ENCODE assay signal across 34 cellular contexts in the genomic region with DNA sequence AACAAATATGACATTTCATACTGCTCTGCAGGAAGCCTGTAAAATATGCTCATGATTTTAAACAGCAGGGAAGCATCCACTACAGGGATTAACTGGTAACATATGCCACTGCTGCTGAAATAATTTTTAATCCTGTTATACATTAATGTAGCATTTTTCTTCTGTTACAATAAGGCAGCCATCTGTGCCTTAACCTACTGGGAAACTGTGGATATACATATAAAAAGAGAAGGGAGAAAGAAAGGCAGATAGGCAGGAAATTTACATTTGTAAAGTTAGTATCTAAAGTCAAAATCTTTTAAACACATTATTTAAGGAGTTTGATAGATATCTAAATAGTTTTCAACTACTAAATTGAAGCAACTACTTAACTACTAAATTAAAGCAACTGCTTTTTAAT.
"Had no signal": no experiment of that assay in that cellular context is flagged by ENCODE, and none has a peak within 500 bp of the region (broad histone marks: within the 10 kb centered on the region; RNA-seq: fewer than 3 reads in every experiment).

No MANE protein-coding gene starts in this region.

- H3K27me3 ChIP-seq: brain microvascular endothelial cell had no signal

- DNase-seq: activated B cell treated with CpG ODN at 0.5 μM for 24 hours; activated CD4-positive, alpha-beta memory T cell treated with anti-CD3 and anti-CD28 coated beads, Interleukin-2, amount 10 ng/mL, durations not matched to agents 7 days and 5 days; activated CD4-positive, alpha-beta T cell treated with anti-CD3 and anti-CD28 coated beads for 4 hours; activated CD4-positive, alpha-beta T cell treated with anti-CD3 and anti-CD28 coated beads, Interleukin-2, amount 50 U/mL, for 1 hour; activated CD4-positive, CD25-positive, alpha-beta regulatory T cell treated with anti-CD3 and anti-CD28 coated beads, Interleukin-2, amount 50 U/mL, for 72 hours; activated effector memory CD4-positive, alpha-beta T cell treated with anti-CD3 and anti-CD28 coated beads, Interleukin-2, amount 50 U/mL, for 16 hours; activated naive CD4-positive, alpha-beta T cell; activated naive CD4-positive, alpha-beta T cell treated with anti-CD3 and anti-CD28 coated beads, Interleukin-2, amount 50 U/mL, for 16 hours; activated naive CD8-positive, alpha-beta T cell treated with anti-CD3 and anti-CD28 coated beads for 36 hours; activated T-cell treated with anti-CD3 and anti-CD28 coated beads, Interleukin-2, amount 50 U/mL, for 1 hour; activated T-cell treated with anti-CD3 and anti-CD28 coated beads, Interleukin-2, amount 50 U/mL, for 72 hours; amniotic stem cell; aorta; brain microvascular endothelial cell; NCI-H1092 treated with DMSO at 0.1 percent for 48 hours; NCI-H146; NCI-H187; NCI-H2029 treated with DMSO at 0.1 percent for 48 hours; NCI-H2107; NCI-H2171; NCI-H510A; NCI-H69; NK-92 treated with Interleukin-12 subunit alpha and Interleukin-12 subunit beta, amount 100 ng/mL, for 24 hours; PC-9; Right ventricle myocardium superior; SW 1271; T-helper 1 cell; T-helper 2 cell; T-helper 9 cell had no signal

- H3K4me3 ChIP-seq: PC-9 had no signal

- H3K27ac ChIP-seq: brain microvascular endothelial cell, KMS-11, PC-9, RWPE1, VCaP had no signal

- H3K36me3 ChIP-seq: brain microvascular endothelial cell had no signal

- H3K4me3 Mint-ChIP-seq: activated B cell treated with CpG ODN at 0.5 μM for 24 hours; activated CD4-positive, alpha-beta memory T cell treated with anti-CD3 and anti-CD28 coated beads, Interleukin-2, amount 10 ng/mL, durations not matched to agents 7 days and 5 days; activated naive CD8-positive, alpha-beta T cell treated with anti-CD3 and anti-CD28 coated beads for 36 hours; activated T-cell treated with anti-CD3 and anti-CD28 coated beads, Interleukin-2, amount 50 U/mL, for 72 hours; activated T-helper 17 cell treated with anti-CD3 and anti-CD28 coated beads, Interleukin-2, amount 50 U/mL, for 72 hours had no signal

- H3K9ac ChIP-seq: KMS-11 had no signal

- H3K27ac Mint-ChIP-seq: activated B cell treated with CpG ODN at 0.5 μM for 24 hours; activated CD4-positive, alpha-beta memory T cell treated with anti-CD3 and anti-CD28 coated beads, Interleukin-2, amount 10 ng/mL, durations not matched to agents 7 days and 5 days; activated naive CD8-positive, alpha-beta T cell treated with anti-CD3 and anti-CD28 coated beads for 36 hours; activated T-cell treated with anti-CD3 and anti-CD28 coated beads, Interleukin-2, amount 50 U/mL, for 72 hours; activated T-helper 17 cell treated with anti-CD3 and anti-CD28 coated beads, Interleukin-2, amount 50 U/mL, for 72 hours had no signal

- H3K4me1 Mint-ChIP-seq: activated B cell treated with CpG ODN at 0.5 μM for 24 hours; activated CD4-positive, alpha-beta memory T cell treated with anti-CD3 and anti-CD28 coated beads, Interleukin-2, amount 10 ng/mL, durations not matched to agents 7 days and 5 days; activated naive CD8-positive, alpha-beta T cell treated with anti-CD3 and anti-CD28 coated beads for 36 hours; activated T-helper 17 cell treated with anti-CD3 and anti-CD28 coated beads, Interleukin-2, amount 50 U/mL, for 72 hours had no signal

- H3K27me3 Mint-ChIP-seq: activated B cell treated with CpG ODN at 0.5 μM for 24 hours; activated CD4-positive, alpha-beta memory T cell treated with anti-CD3 and anti-CD28 coated beads, Interleukin-2, amount 10 ng/mL, durations not matched to agents 7 days and 5 days; activated naive CD8-positive, alpha-beta T cell treated with anti-CD3 and anti-CD28 coated beads for 36 hours; activated T-helper 17 cell treated with anti-CD3 and anti-CD28 coated beads, Interleukin-2, amount 50 U/mL, for 72 hours had no signal

- ATAC-seq: activated T-cell treated with anti-CD3 and anti-CD28 coated beads, Interleukin-2, amount 50 U/mL, for 72 hours; activated T-helper 17 cell treated with anti-CD3 and anti-CD28 coated beads, Interleukin-2, amount 50 U/mL, for 72 hours had no signal

- H3K36me3 Mint-ChIP-seq: activated naive CD8-positive, alpha-beta T cell treated with anti-CD3 and anti-CD28 coated beads for 36 hours had no signal

- H3K9me3 Mint-ChIP-seq: activated B cell treated with CpG ODN at 0.5 μM for 24 hours; activated naive CD8-positive, alpha-beta T cell treated with anti-CD3 and anti-CD28 coated beads for 36 hours; activated T-cell treated with anti-CD3 and anti-CD28 coated beads, Interleukin-2, amount 50 U/mL, for 72 hours had no signal

- FAIRE-seq: RCC 7860 had no signal
